ENCODE assay signal across 34 cellular contexts in genomic region chr13:80658705-80659104, GRCh38.
"Had no signal": no experiment of that assay in that cellular context is flagged by ENCODE, and none has a peak within 500 bp of the region (broad histone marks: within the 10 kb centered on the region; RNA-seq: fewer than 3 reads in every experiment).

No MANE protein-coding gene starts in this region.

- H3K4me3 Mint-ChIP-seq: activated B cell treated with CpG ODN at 0.5 μM for 24 hours; activated CD8-positive, alpha-beta memory T cell treated with anti-CD3 and anti-CD28 coated beads, Interleukin-2, amount 10 ng/mL, durations not matched to agents 7 days and 5 days; activated CD8-positive, alpha-beta T cell treated with anti-CD3 and anti-CD28 coated beads, Interleukin-2, amount 10 ng/mL, durations not matched to agents 7 days and 5 days; activated naive CD8-positive, alpha-beta T cell; activated T-helper 1 cell treated with anti-CD3 and anti-CD28 coated beads, Interleukin-12 subunit alpha, Interleukin-12 subunit beta, Interleukin-2, Interleukin-4 antibody, amounts not matched to agents 30 ng/mL and 10 ng/mL and 1 ng/mL, durations not matched to agents 14 hours and 24 hours and 36 hours; effector memory CD8-positive, alpha-beta T cell; T-helper 17 cell; T-helper 2 cell treated with Interferon-gamma antibody and Interleukin-4, amounts not matched to agents 5 μg/mL and 100 μg/mL, for 36 hours had no signal

- H3K27me3 ChIP-seq: body of pancreas, foreskin keratinocyte, gastrocnemius medialis had no signal

- H3K36me3 Mint-ChIP-seq: activated CD8-positive, alpha-beta memory T cell treated with anti-CD3 and anti-CD28 coated beads, Interleukin-2, amount 10 ng/mL, durations not matched to agents 7 days and 5 days; activated naive CD8-positive, alpha-beta T cell had no signal

- H3K27ac Mint-ChIP-seq: activated B cell treated with CpG ODN at 0.5 μM for 24 hours; activated CD8-positive, alpha-beta memory T cell treated with anti-CD3 and anti-CD28 coated beads, Interleukin-2, amount 10 ng/mL, durations not matched to agents 7 days and 5 days; activated CD8-positive, alpha-beta T cell treated with anti-CD3 and anti-CD28 coated beads, Interleukin-2, amount 10 ng/mL, durations not matched to agents 7 days and 5 days; activated naive CD8-positive, alpha-beta T cell; activated T-helper 1 cell treated with anti-CD3 and anti-CD28 coated beads, Interleukin-12 subunit alpha, Interleukin-12 subunit beta, Interleukin-2, Interleukin-4 antibody, amounts not matched to agents 30 ng/mL and 10 ng/mL and 1 ng/mL, durations not matched to agents 14 hours and 24 hours and 36 hours; activated T-helper 2 cell treated with anti-CD3 and anti-CD28 coated beads, Interferon-gamma antibody, Interleukin-2, Interleukin-4, amounts not matched to agents 10 μg/mL and 5 μg/mL and 100 μg/mL, durations not matched to agents 14 hours and 24 hours and 36 hours; effector memory CD8-positive, alpha-beta T cell; T-helper 17 cell; T-helper 2 cell treated with Interferon-gamma antibody and Interleukin-4, amounts not matched to agents 5 μg/mL and 100 μg/mL, for 36 hours had no signal

- H3K4me1 Mint-ChIP-seq: activated B cell treated with CpG ODN at 0.5 μM for 24 hours; activated CD8-positive, alpha-beta memory T cell treated with anti-CD3 and anti-CD28 coated beads, Interleukin-2, amount 10 ng/mL, durations not matched to agents 7 days and 5 days; T-helper 17 cell had no signal

- H3K27ac ChIP-seq: body of pancreas, esophagus muscularis mucosa, foreskin keratinocyte, gastrocnemius medialis, WERI-Rb-1 had no signal

- H3K9me3 ChIP-seq: body of pancreas, gastrocnemius medialis had no signal

- ATAC-seq: activated CD4-positive, CD25-positive, alpha-beta regulatory T cell treated with anti-CD3 and anti-CD28 coated beads, Interleukin-2, amount 50 U/mL, for 24 hours; activated CD8-positive, alpha-beta memory T cell treated with anti-CD3 and anti-CD28 coated beads, Interleukin-2, amount 10 ng/mL, durations not matched to agents 7 days and 5 days; activated CD8-positive, alpha-beta T cell treated with anti-CD3 and anti-CD28 coated beads, Interleukin-2, amount 10 ng/mL, durations not matched to agents 7 days and 5 days; body of pancreas; effector memory CD8-positive, alpha-beta T cell; foreskin keratinocyte; gastrocnemius medialis; T-helper 17 cell had no signal

- DNase-seq: activated B cell treated with CpG ODN at 0.5 μM for 24 hours; activated CD4-positive, alpha-beta T cell treated with anti-CD3 and anti-CD28 coated beads for 48 hours; activated CD4-positive, alpha-beta T cell treated with anti-CD3 and anti-CD28 coated beads, Interleukin-2, amount 50 U/mL, for 1 hour; activated CD4-positive, alpha-beta T cell treated with anti-CD3 and anti-CD28 coated beads, Interleukin-2, amount 50 U/mL, for 48 hours; activated CD8-positive, alpha-beta memory T cell treated with anti-CD3 and anti-CD28 coated beads, Interleukin-2, amount 10 ng/mL, durations not matched to agents 7 days and 5 days; activated CD8-positive, alpha-beta memory T cell treated with anti-CD3 and anti-CD28 coated beads, Interleukin-2, amount 50 U/mL, for 4 hours; activated CD8-positive, alpha-beta T cell treated with anti-CD3 and anti-CD28 coated beads, Interleukin-2, amount 10 ng/mL, durations not matched to agents 7 days and 5 days; activated gamma-delta T cell treated with Interleukin-2 at 50 U/mL for 16 hours; activated naive CD4-positive, alpha-beta T cell treated with anti-CD3 and anti-CD28 coated beads, Interleukin-2, amount 50 U/mL, for 16 hours; activated naive CD4-positive, alpha-beta T cell treated with Interleukin-2 at 50 U/mL for 16 hours; activated T-cell treated with anti-CD3 and anti-CD28 coated beads, Interleukin-2, amount 50 U/mL, for 1 hour; activated T-cell treated with anti-CD3 and anti-CD28 coated beads, Interleukin-2, amount 50 U/mL, for 48 hours; amniotic stem cell; anterior cingulate cortex; body of pancreas; caudate nucleus; cortex of kidney; dermis blood vessel endothelial cell; effector CD4-positive, alpha-beta T cell; effector memory CD8-positive, alpha-beta T cell; erythroblast; foreskin keratinocyte; gastrocnemius medialis; glutamatergic neuron; T-helper 1 cell; T-helper 17 cell; T1000; WERI-Rb-1 had no signal

- H3K27me3 Mint-ChIP-seq: activated B cell treated with CpG ODN at 0.5 μM for 24 hours; activated CD8-positive, alpha-beta memory T cell treated with anti-CD3 and anti-CD28 coated beads, Interleukin-2, amount 10 ng/mL, durations not matched to agents 7 days and 5 days; activated naive CD8-positive, alpha-beta T cell; effector memory CD8-positive, alpha-beta T cell; T-helper 17 cell had no signal

- H3K4me3 ChIP-seq: body of pancreas, esophagus muscularis mucosa, gastrocnemius medialis had no signal

- H3K36me3 ChIP-seq: esophagus muscularis mucosa, gastrocnemius medialis, WERI-Rb-1 had no signal

- H3K4me1 ChIP-seq: body of pancreas, esophagus muscularis mucosa, foreskin keratinocyte, gastrocnemius medialis had no signal
